In genomic region chr1:200619894-200620272, GRCh38 we compare ENCODE assay signal across 8 cellular contexts. TPM values are rescaled to one million over a fixed set of nuclear protein-coding genes. Genes with fewer than 3 reads are reported as not detected.
A peak's percentile ranks its signal among the peaks of the same experiment; 100 is the strongest.
DNase-seq lines count a peak whose midpoint lies in the region; ATAC-seq and TF ChIP-seq lines count a peak whose summit lies in the region.

No MANE protein-coding gene starts in this region.

- H3K4me1 ChIP-seq in left ventricle myocardium inferior (peaks cover 19% of the 10 kb centered on the region), mesenchymal stem cell (ENCODE audit: control insufficient read depth, insufficient read depth, low read depth, low read length) (peaks cover 1% of the 10 kb centered on the region), urinary bladder (ENCODE audit: insufficient read depth) (peaks cover 1% of the 10 kb centered on the region)

- H2BK5ac ChIP-seq in mesenchymal stem cell (ENCODE audit: low read depth, low read length, poor library complexity, severe bottlenecking) = no peak overlapping the region

- no peak overlapping the region for H4K8ac ChIP-seq in mesenchymal stem cell (ENCODE audit: low read length)

- ATAC-seq in HG03342 (IDR thresholded peaks at IDR 0.05; ENCODE audit: unreplicated experiment) = no peak
- ATAC-seq in GM21390 (IDR thresholded peaks at IDR 0.05; ENCODE audit: unreplicated experiment) = no peak

- no peak overlapping the region for H3K18ac ChIP-seq in mesenchymal stem cell (ENCODE audit: low read depth in 1 of 2, low read length in 2 of 2)

- H2BK120ac ChIP-seq in mesenchymal stem cell (ENCODE audit: low read depth, low read length) = no peak overlapping the region

- no peak overlapping the region for H3K14ac ChIP-seq in mesenchymal stem cell (ENCODE audit: low read length in 2 of 2)

- peak overlapping the region; percentile 71 for H3K4me3 ChIP-seq in left ventricle myocardium inferior
- H3K4me3 ChIP-seq in astrocyte of the spinal cord (ENCODE audit: low read depth, low read length) = peak overlapping the region; percentile 95
- peak overlapping the region in 1 of 2 experiments; percentile 91 for H3K4me3 ChIP-seq in mesenchymal stem cell (ENCODE audit: insufficient read depth in 1 of 2, low read depth in 1 of 2, low read length in 2 of 2)
- peak overlapping the region; percentile 76 for H3K4me3 ChIP-seq in urinary bladder (ENCODE audit: low read depth, low read length)

- H3K9me3 ChIP-seq in left ventricle myocardium inferior (replicated peaks) (no peaks in the 10 kb centered on the region), mesenchymal stem cell (ENCODE audit: control insufficient read depth, low read length) (no peaks in the 10 kb centered on the region)

- H3K27me3 ChIP-seq in left ventricle myocardium inferior (ENCODE audit: low read depth) (no peaks in the 10 kb centered on the region), mesenchymal stem cell (ENCODE audit: control insufficient read depth in 1 of 2, insufficient read depth in 1 of 2, low read length in 2 of 2) (no peaks in the 10 kb centered on the region)

- H3K9ac ChIP-seq in mesenchymal stem cell (ENCODE audit: low read length) = peak overlapping the region; percentile 96

- no peak overlapping the region for H3K23ac ChIP-seq in mesenchymal stem cell (ENCODE audit: low read length in 2 of 2)

- H3K4me2 ChIP-seq in mesenchymal stem cell (ENCODE audit: low read length, poor library complexity, severe bottlenecking) = peak overlapping the region; percentile 77

- no peak overlapping the region for H2AFZ ChIP-seq in mesenchymal stem cell (ENCODE audit: low read depth, low read length)

- WGBS in mesenchymal stem cell = 0% methylated on average over 2 of the region's 6 CpGs
- 9% methylated on average over 6 of the region's 6 CpGs for WGBS in urinary bladder

- in situ Hi-C loops in astrocyte of the spinal cord (cut with HindIII; ENCODE audit: low sequenced_read_pairs) = no loop called here

- intact Hi-C loops in left ventricle myocardium inferior (cut with micrococcal nuclease) = loop anchor here (5.0 to 10.0 kb wide), 2 partner anchors 182 to 215 kb away; no protein-coding TSS in a partner anchor
- intact Hi-C loops in cardiac septum (cut with DNase I) = loop anchor here (5.0 kb wide), 3 partner anchors 47 to 422 kb away; partner anchors contain the start of genes CAMSAP2 and DDX59

- no peak overlapping the region for H4K91ac ChIP-seq in mesenchymal stem cell (ENCODE audit: low read length)

- no peak overlapping the region for H3K27ac ChIP-seq in left ventricle myocardium inferior (replicated peaks)
- no peak overlapping the region for H3K27ac ChIP-seq in mesenchymal stem cell (ENCODE audit: low read length, poor library complexity, severe bottlenecking)
- no peak overlapping the region for H3K27ac ChIP-seq in urinary bladder (ENCODE audit: low read depth)

- H2BK15ac ChIP-seq in mesenchymal stem cell (ENCODE audit: low read depth, poor library complexity, severe bottlenecking) = no peak overlapping the region

- H3K79me1 ChIP-seq in mesenchymal stem cell (replicated peaks; ENCODE audit: low read length, poor library complexity, severe bottlenecking) = peaks cover 11% of the 10 kb centered on the region

- H2BK12ac ChIP-seq in mesenchymal stem cell (ENCODE audit: low read length in 2 of 2) = no peak overlapping the region

- TF ChIP-seq CTCF in left ventricle myocardium inferior (IDR thresholded peaks at IDR 0.05; ENCODE audit: borderline replicate concordance) = no peak
- TF ChIP-seq CTCF in astrocyte of the spinal cord (IDR thresholded peaks at IDR 0.05; ENCODE audit: low read depth, low read length) = no peak
- TF ChIP-seq CTCF in GM20000 (IDR thresholded peaks at IDR 0.05; ENCODE audit: extremely low read depth, missing control alignments) = no peak

- no peak for DNase-seq in left ventricle myocardium inferior
- no peak for DNase-seq in cardiac septum (ENCODE audit: low spot score)
- peak; percentile 8 for DNase-seq in astrocyte of the spinal cord (ENCODE audit: low read depth, low spot score)
- DNase-seq in mesenchymal stem cell = no peak
- DNase-seq in GM20000 (ENCODE audit: low spot score) = no peak

- H3K36me3 ChIP-seq in left ventricle myocardium inferior (no peaks in the 10 kb centered on the region), mesenchymal stem cell (ENCODE audit: control insufficient read depth in 1 of 2, insufficient read depth in 2 of 2, low read depth in 1 of 2, low read length in 2 of 2) (no peaks in the 10 kb centered on the region), urinary bladder (ENCODE audit: insufficient read depth) (no peaks in the 10 kb centered on the region)

- no peak overlapping the region for H2AK5ac ChIP-seq in mesenchymal stem cell (ENCODE audit: low read length, severe bottlenecking)

- H3K4ac ChIP-seq in mesenchymal stem cell (ENCODE audit: low read depth in 1 of 2, low read length in 2 of 2) = no peak overlapping the region

RNA-seq across cellular contexts. Expression of gene KIF14, which starts 0.7 kb away (rescaled TPM):
- total RNA-seq in left ventricle myocardium inferior (0.08 TPM), cardiac septum (0.05 TPM), urinary bladder (8.5 TPM)
- polyA plus RNA-seq in mesenchymal stem cell (2013, experiment 1 of 2) = 1.3 TPM
- 1.3 TPM for polyA plus RNA-seq in mesenchymal stem cell (2013, experiment 2 of 2)
- 0.09 TPM for polyA plus RNA-seq in urinary bladder

RNA-seq across cellular contexts. Expression of gene DDX59, which starts 49.8 kb away (rescaled TPM):
- 11.9 TPM for total RNA-seq in left ventricle myocardium inferior
- total RNA-seq in cardiac septum = 17.3 TPM
- polyA plus RNA-seq in mesenchymal stem cell (2013, experiment 1 of 2) = 8.2 TPM
- polyA plus RNA-seq in mesenchymal stem cell (2013, experiment 2 of 2) = 8.4 TPM
- 34.8 TPM for total RNA-seq in urinary bladder
- 18.5 TPM for polyA plus RNA-seq in urinary bladder
